Comparison of ENCODE assay signal across 7 cellular contexts in genomic region chr7:28599411-28599810, GRCh38.
"Had no signal": no experiment of that assay in that cellular context is flagged by ENCODE, and none has a peak within 500 bp of the region (broad histone marks: within the 10 kb centered on the region; RNA-seq: fewer than 3 reads in every experiment).

No MANE protein-coding gene starts in this region.

- H3K27ac ChIP-seq: HL-60, KMS-11 had no signal

- H3K4me2 ChIP-seq: KMS-11 had no signal

- ATAC-seq: HepG2 had no signal

- H3K9ac ChIP-seq: KMS-11 had no signal

- DNase-seq: IMR-90, KBM-7, KG1 had no signal

- FAIRE-seq: HepG2, HTR-8/SVneo had no signal
